In the genomic region with DNA sequence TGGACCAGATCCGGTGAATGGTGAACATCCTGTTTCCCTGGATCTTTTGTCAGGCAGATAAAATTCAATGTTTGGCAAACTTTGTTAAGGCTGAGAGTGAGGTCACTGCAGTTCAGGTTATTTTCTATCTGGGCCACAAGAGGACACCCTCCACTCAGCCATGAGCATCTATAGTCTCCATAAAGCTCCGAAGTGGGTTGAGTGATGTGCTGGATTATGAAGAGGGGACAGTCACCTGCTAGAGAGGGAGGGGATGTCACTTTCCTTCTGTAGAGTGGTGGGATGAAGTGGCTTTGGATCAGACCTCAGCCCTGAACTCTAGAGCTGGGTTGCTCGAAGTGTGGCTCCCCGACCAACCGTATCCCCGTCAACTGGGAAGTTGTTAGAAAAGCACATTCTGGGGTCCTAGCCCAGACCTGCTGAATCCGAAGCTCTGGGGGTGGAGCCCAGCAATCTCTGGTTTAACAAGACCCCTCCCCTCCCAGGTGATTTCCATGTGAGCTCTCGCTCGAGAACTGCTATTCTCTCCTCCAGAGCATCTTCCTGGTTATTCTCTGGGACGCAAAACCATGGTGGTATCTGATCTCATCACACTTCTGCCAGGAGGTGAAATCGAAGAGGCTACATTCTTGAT, we compare ENCODE assay signal across 9 cellular contexts. TPM values are rescaled to one million over a fixed set of nuclear protein-coding genes. Genes with fewer than 3 reads are reported as not detected.
DNase-seq lines count a peak whose midpoint lies in the region; TF ChIP-seq lines count a peak whose summit lies in the region.
"Had no signal": no experiment of that assay in that cellular context is flagged by ENCODE, and none has a peak within 500 bp of the region (broad histone marks: within the 10 kb centered on the region; RNA-seq: fewer than 3 reads in every experiment).

No MANE protein-coding gene starts in this region.

- no peak overlapping the region for H2AFZ ChIP-seq in fibroblast of lung (ENCODE audit: low read length)
- H2AFZ ChIP-seq in parathyroid adenoma = no peak overlapping the region

- H3K27me3 ChIP-seq in DOHH2 (ENCODE audit: control insufficient read depth, low read length) (peaks cover 12% of the 10 kb centered on the region), fibroblast of lung (ENCODE audit: control insufficient read depth, insufficient read depth, low read length) (no peaks in the 10 kb centered on the region), parathyroid adenoma (ENCODE audit: control insufficient read depth, insufficient read depth, low read length) (no peaks in the 10 kb centered on the region)

- no peaks in the 10 kb centered on the region for H3K9me2 ChIP-seq in DOHH2 (replicated peaks; ENCODE audit: control insufficient read depth, low read length)

- DNase-seq in HuH-7.5 (ENCODE audit: low spot score) (peak; percentile 23), SHP77 (lab: John Stamatoyannopoulos, UW) (peak; percentile 64 to 75), fibroblast of lung (ENCODE audit: low read depth in 2 of 2) (peak; percentile 52 to 79), DMS79 treated with DMSO at 0.1 percent for 48 hours (lab: John Stamatoyannopoulos, UW) (no peak), HK-2 (ENCODE audit: unreplicated experiment) (no peak), GOT3 (lab: John Stamatoyannopoulos, UW) (no peak)

- H3K36me3 ChIP-seq in DOHH2 (ENCODE audit: control insufficient read depth, low read length) = no peaks in the 10 kb centered on the region
- H3K36me3 ChIP-seq in fibroblast of lung (ENCODE audit: control insufficient read depth, insufficient read depth, low read length) = no peaks in the 10 kb centered on the region
- H3K36me3 ChIP-seq in parathyroid adenoma (ENCODE audit: control insufficient read depth, insufficient read depth, low read length) = no peaks in the 10 kb centered on the region

- H3K4me3 ChIP-seq in DOHH2 (ENCODE audit: low read length) (no peak overlapping the region), fibroblast of lung (replicated peaks in 1 of 4; ENCODE audit: control extremely low read depth in 1 of 4, insufficient read depth in 1 of 4, low read depth in 3 of 4, low read length in 4 of 4) (no peak overlapping the region), parathyroid adenoma (ENCODE audit: low read depth, low read length) (no peak overlapping the region)

- peaks cover 3% of the 10 kb centered on the region for H3K4me1 ChIP-seq in DOHH2 (ENCODE audit: control insufficient read depth, low read length)
- peaks cover 9% of the 10 kb centered on the region for H3K4me1 ChIP-seq in fibroblast of lung (ENCODE audit: control insufficient read depth, extremely low read depth, insufficient read depth, low read length)
- peaks cover 5% of the 10 kb centered on the region for H3K4me1 ChIP-seq in parathyroid adenoma

- H3K27ac ChIP-seq in DOHH2 (ENCODE audit: low read depth, low read length) (no peak overlapping the region), fibroblast of lung (ENCODE audit: insufficient read depth, low read length) (no peak overlapping the region), parathyroid adenoma (no peak overlapping the region)

- H3K9me3 ChIP-seq in DOHH2 (ENCODE audit: control insufficient read depth, insufficient read depth, low read length) (no peaks in the 10 kb centered on the region), fibroblast of lung (ENCODE audit: control insufficient read depth, insufficient read depth, low read depth, low read length) (no peaks in the 10 kb centered on the region), parathyroid adenoma (ENCODE audit: control insufficient read depth, low read length) (no peaks in the 10 kb centered on the region)

- H3K4me2 ChIP-seq in DOHH2 (ENCODE audit: low read length) (no peak overlapping the region), fibroblast of lung (ENCODE audit: extremely low read depth, insufficient read depth, low read length) (no peak overlapping the region), parathyroid adenoma (ENCODE audit: low read length) (no peak overlapping the region)

- H3F3A ChIP-seq in DOHH2 (ENCODE audit: control insufficient read depth, insufficient read depth) = no peaks in the 10 kb centered on the region

- H4K20me1 ChIP-seq in DOHH2 (ENCODE audit: control insufficient read depth, insufficient read depth, low read depth, low read length) (no peaks in the 10 kb centered on the region), fibroblast of lung (ENCODE audit: control insufficient read depth, extremely low read depth, insufficient read depth, low read length) (no peaks in the 10 kb centered on the region)

- H3K79me2 ChIP-seq in DOHH2 (ENCODE audit: control insufficient read depth, low read length) (no peaks in the 10 kb centered on the region), fibroblast of lung (ENCODE audit: control insufficient read depth, insufficient read depth, low read length) (no peaks in the 10 kb centered on the region), parathyroid adenoma (no peaks in the 10 kb centered on the region)

- H3K9ac ChIP-seq in fibroblast of lung (ENCODE audit: insufficient read depth, low read length) = no peak overlapping the region
- H3K9ac ChIP-seq in parathyroid adenoma = no peak overlapping the region

- TF ChIP-seq CTCF in DOHH2 (IDR thresholded peaks at IDR 0.05; ENCODE audit: low read depth, low read length, poor library complexity, severe bottlenecking) (peak; percentile 26), fibroblast of lung (conservative IDR thresholded peaks at IDR 0.05 in 1 of 2, IDR thresholded peaks at IDR 0.05 in 1 of 2; ENCODE audit: low read depth in 1 of 2, low read length in 2 of 2) (peak; percentile 84 to 91), parathyroid adenoma (IDR thresholded peaks at IDR 0.05) (peak; percentile 53)

RNA-seq across cellular contexts. Expression of a gene that starts 31.8 kb away (rescaled TPM):
- 0.77 and 3.5 TPM in 2 replicates for total RNA-seq in fibroblast of lung
- polyA plus RNA-seq in fibroblast of lung = 6.9 and 17.7 TPM in 2 replicates
- 7.1 and 23.9 TPM in 2 replicates for polyA plus RNA-seq in fibroblast of lung (2012)
- 7.0 and 7.5 TPM in 2 replicates for polyA minus RNA-seq in fibroblast of lung (ENCODE audit: low replicate concordance)
- total RNA-seq: T-helper 1 cell treated with Interleukin-12 subunit alpha and Interleukin-12 subunit beta and Interleukin-4 antibody, amounts not matched to agents 30 ng/mL and 1 ng/mL, for 36 hours had no signal

RNA-seq across cellular contexts. Expression of a gene that starts 52.5 kb away (rescaled TPM):
- total RNA-seq in fibroblast of lung = 4.4 and 6.8 TPM in 2 replicates
- polyA plus RNA-seq in fibroblast of lung = 1.8 and 4.1 TPM in 2 replicates
- polyA plus RNA-seq in fibroblast of lung (2012) = 1.5 and 5.3 TPM in 2 replicates
- 0.74 and 2.7 TPM in 2 replicates for polyA minus RNA-seq in fibroblast of lung (ENCODE audit: low replicate concordance)

Comparison
In these comparisons a context has a peak if more than half of its experiments do, and no peak if none do; other contexts are left out.
1. CTCF ChIP-seq: peak in every context shown above with its lines; median percentile 88 in fibroblast of lung; 53 in parathyroid adenoma; 26 in DOHH2.
2. DNase-seq: peak in HuH-7.5 (single experiment), SHP77 (2 of 2) and fibroblast of lung (2 of 2); none in DMS79 treated with DMSO at 0.1 percent for 48 hours (single experiment), HK-2 (single experiment) and GOT3 (single experiment).